Comparison of ENCODE assay signal across 1 cellular context in genomic region chr16:46627746-46628145, GRCh38.
TF ChIP-seq lines count a peak whose summit lies in the region.

No MANE protein-coding gene starts in this region.

TF ChIP-seq in H1, 55 proteins besides CTCF, POLR2A, EP300 and RAD21:
- TF ChIP-seq BCL11A (IDR thresholded peaks at IDR 0.05; ENCODE audit: low read depth in 2 of 2, low read length in 2 of 2) = no peak
